In the genomic region with DNA sequence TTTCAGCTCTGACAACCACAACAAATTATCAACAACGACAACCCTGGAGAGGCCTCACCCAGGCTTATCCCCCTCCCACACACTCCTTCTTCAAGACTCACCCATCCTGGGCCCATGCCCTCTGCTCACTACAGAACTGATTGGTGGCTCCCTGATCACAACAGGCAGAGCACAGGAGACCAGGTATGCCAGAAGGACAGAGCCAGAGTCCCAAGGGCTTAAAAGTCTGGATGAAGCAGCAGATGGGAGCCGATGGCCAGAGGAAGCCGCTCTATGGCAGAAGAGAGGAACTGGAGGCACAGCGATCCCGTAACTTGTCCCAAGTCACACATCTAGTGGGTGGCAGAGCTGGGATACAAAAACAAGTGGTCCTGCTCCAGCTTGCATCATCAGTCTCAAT, we compare ENCODE assay signal across 20 cellular contexts. TPM values are rescaled to one million over a fixed set of nuclear protein-coding genes. Genes with fewer than 3 reads are reported as not detected.
DNase-seq lines count a peak whose midpoint lies in the region; ATAC-seq, FAIRE-seq and TF ChIP-seq lines count a peak whose summit lies in the region.
"Had no signal": no experiment of that assay in that cellular context is flagged by ENCODE, and none has a peak within 500 bp of the region (broad histone marks: within the 10 kb centered on the region; RNA-seq: fewer than 3 reads in every experiment).

No MANE protein-coding gene starts in this region.

- peaks cover 99% of the 10 kb centered on the region for H4K20me1 ChIP-seq in astrocyte (ENCODE audit: insufficient read depth, low read length)
- H4K20me1 ChIP-seq: BLaER1 treated with 17β-estradiol and CSF1 and Interleukin-3, amounts not matched to agents 10 nM and 100 nM had no signal

- no peak overlapping the region for H3K9ac ChIP-seq in astrocyte (ENCODE audit: low read length)
- H3K9ac ChIP-seq: BLaER1 treated with 17β-estradiol and CSF1 and Interleukin-3, amounts not matched to agents 10 nM and 100 nM had no signal

- no peak overlapping the region for H3K4me3 ChIP-seq in astrocyte (ENCODE audit: insufficient read depth, low read depth, low read length)
- H3K4me3 ChIP-seq: BLaER1 treated with 17β-estradiol and CSF1 and Interleukin-3, amounts not matched to agents 10 nM and 100 nM; PC-9 had no signal

- H3K9me3 ChIP-seq in astrocyte (ENCODE audit: insufficient read depth, low read depth, low read length) = no peaks in the 10 kb centered on the region
- H3K9me3 ChIP-seq: BLaER1 treated with 17β-estradiol and CSF1 and Interleukin-3, amounts not matched to agents 10 nM and 100 nM had no signal

- FAIRE-seq in astrocyte (lab: Jason Lieb, UNC) = no peak
- FAIRE-seq: HTR-8/SVneo had no signal

- H3K4me1 ChIP-seq in astrocyte (ENCODE audit: insufficient read depth, low read length) = peaks cover 4% of the 10 kb centered on the region

- H3K9me3 Mint-ChIP-seq in astrocyte (ENCODE audit: unreplicated experiment) = no peaks in the 10 kb centered on the region

- H3K27me3 Mint-ChIP-seq in astrocyte (ENCODE audit: low read depth, unreplicated experiment) = peaks cover 7% of the 10 kb centered on the region

- peak; percentile 33 for DNase-seq in activated CD8-positive, alpha-beta memory T cell treated with anti-CD3 and anti-CD28 coated beads for 24 hours
- no peak for DNase-seq in activated CD8-positive, alpha-beta memory T cell treated with anti-CD3 and anti-CD28 coated beads, Interleukin-2, amount 50 U/mL, for 4 hours
- DNase-seq in astrocyte (ENCODE audit: low read depth) (no peak), mucosa of gallbladder (ENCODE audit: low spot score) (peak; percentile 6), ureter (ENCODE audit: low spot score) (peak; percentile 33), NCI-H748 (lab: John Stamatoyannopoulos, UW; ENCODE audit: unreplicated experiment) (no peak), NCI-H446 treated with DMSO at 0.1 percent for 48 hours (lab: John Stamatoyannopoulos, UW) (no peak)
- DNase-seq: 8988T, COR-L47, DMS153, EL, NCI-H1436 treated with DMSO at 0.1 percent for 48 hours, NCI-H2081 treated with DMSO at 0.1 percent for 48 hours, NCI-H526, PC-9 had no signal

- peak overlapping the region; percentile 31 for H3K27ac Mint-ChIP-seq in astrocyte (ENCODE audit: unreplicated experiment)

- H3K36me3 ChIP-seq in astrocyte (ENCODE audit: insufficient read depth, low read length) = peaks cover 3% of the 10 kb centered on the region
- H3K36me3 ChIP-seq: BLaER1 treated with 17β-estradiol and CSF1 and Interleukin-3, amounts not matched to agents 10 nM and 100 nM had no signal

- H2AFZ ChIP-seq in astrocyte (ENCODE audit: low read depth, low read length) = no peak overlapping the region
- H2AFZ ChIP-seq: PC-9 had no signal

- no peak for TF ChIP-seq CTCF in astrocyte (IDR thresholded peaks at IDR 0.05; ENCODE audit: insufficient read depth, low read depth, low read length)

- peaks cover 49% of the 10 kb centered on the region for H3K36me3 Mint-ChIP-seq in astrocyte (ENCODE audit: low read depth, unreplicated experiment)

- no peak overlapping the region for H3K27ac ChIP-seq in astrocyte (ENCODE audit: low read depth, low read length)
- H3K27ac ChIP-seq: BLaER1 treated with 17β-estradiol and CSF1 and Interleukin-3, amounts not matched to agents 10 nM and 100 nM; PC-9 had no signal

- ATAC-seq in HG02763 (IDR thresholded peaks at IDR 0.05; ENCODE audit: unreplicated experiment) = no peak
- ATAC-seq: HCT116, Right ventricle myocardium inferior had no signal

- no peak overlapping the region for H3K4me3 Mint-ChIP-seq in astrocyte (ENCODE audit: unreplicated experiment)

- no peak overlapping the region for H3K4me2 ChIP-seq in astrocyte (ENCODE audit: low read length)
- H3K4me2 ChIP-seq: PC-9 had no signal

- peaks cover 17% of the 10 kb centered on the region for H3K4me1 Mint-ChIP-seq in astrocyte (ENCODE audit: low read depth, unreplicated experiment)

- peaks cover 97% of the 10 kb centered on the region for H3K79me2 ChIP-seq in astrocyte (ENCODE audit: insufficient read depth, low read length)

- no peaks in the 10 kb centered on the region for H3K27me3 ChIP-seq in astrocyte (ENCODE audit: insufficient read depth, low read length)
- H3K27me3 ChIP-seq: BLaER1 treated with 17β-estradiol and CSF1 and Interleukin-3, amounts not matched to agents 10 nM and 100 nM had no signal

RNA-seq across cellular contexts. Expression of a gene that starts 20.7 kb away (rescaled TPM):
- total RNA-seq in astrocyte (193 and 369 TPM in 2 replicates), mucosa of gallbladder (2.6 TPM), ureter (22.8 TPM)

Comparison
In these comparisons a context has a peak if more than half of its experiments do, and no peak if none do; other contexts are left out.
1. DNase-seq: peak in activated CD8-positive, alpha-beta memory T cell treated with anti-CD3 and anti-CD28 coated beads for 24 hours (single experiment), mucosa of gallbladder (single experiment) and ureter (single experiment); none in activated CD8-positive, alpha-beta memory T cell treated with anti-CD3 and anti-CD28 coated beads, Interleukin-2, amount 50 U/mL, for 4 hours (single experiment), astrocyte (single experiment), NCI-H748 (single experiment) and NCI-H446 treated with DMSO at 0.1 percent for 48 hours (single experiment).